Comparison of ENCODE assay signal across 14 cellular contexts in the genomic region with DNA sequence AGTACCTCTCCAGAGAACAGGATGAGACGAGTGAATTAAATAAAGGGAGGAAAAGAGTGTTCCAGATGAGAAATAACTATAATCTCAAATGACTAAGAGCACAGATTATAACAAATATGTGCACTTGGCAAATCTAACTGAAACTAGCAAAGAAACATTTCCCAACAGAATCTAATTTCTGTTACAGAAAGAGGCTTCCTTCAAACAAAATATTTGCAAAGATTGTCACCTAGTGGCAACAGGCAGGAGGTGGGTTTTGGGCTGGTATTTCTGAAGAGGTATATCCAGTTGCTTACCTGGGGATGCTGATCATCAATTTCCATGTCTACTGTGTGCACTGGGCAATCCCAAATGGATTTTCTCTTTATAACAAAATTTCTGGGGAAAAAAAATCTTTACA. TPM values are rescaled to one million over a fixed set of nuclear protein-coding genes. Genes with fewer than 3 reads are reported as not detected.
A peak's percentile ranks its signal among the peaks of the same experiment; 100 is the strongest.
DNase-seq lines count a peak whose midpoint lies in the region; ATAC-seq and TF ChIP-seq lines count a peak whose summit lies in the region.
"Had no signal": no experiment of that assay in that cellular context is flagged by ENCODE, and none has a peak within 500 bp of the region (broad histone marks: within the 10 kb centered on the region; RNA-seq: fewer than 3 reads in every experiment).

No MANE protein-coding gene starts in this region.

- TF ChIP-seq CTCF in GM10266 (IDR thresholded peaks at IDR 0.05; ENCODE audit: control insufficient read depth, insufficient read depth, low read depth, missing control alignments) (peak; percentile 47), OCI-LY3 (IDR thresholded peaks at IDR 0.05; ENCODE audit: low read depth, low read length) (peak; percentile 61), fibroblast of mammary gland (conservative IDR thresholded peaks at IDR 0.05; ENCODE audit: control insufficient read depth, insufficient read depth, low read depth, low read length) (peak; percentile 80)

- no peak overlapping the region for H3K27ac ChIP-seq in OCI-LY3 (ENCODE audit: low read length)
- H3K27ac ChIP-seq: vagina had no signal

- intact Hi-C loops in activated CD4-positive, alpha-beta memory T cell treated with anti-CD3 and anti-CD28 coated beads for 36 hours (cut with micrococcal nuclease), result no loop called here

- DNase-seq in A172 (ENCODE audit: low spot score), result peak; percentile 27
- no peak for DNase-seq in GM10266 (ENCODE audit: extremely low spot score)
- DNase-seq in fibroblast of mammary gland (ENCODE audit: low read depth), result peak; percentile 70
- no peak for DNase-seq in pons (ENCODE audit: low spot score)
- no peak for DNase-seq in putamen (ENCODE audit: low spot score)
- no peak for DNase-seq in activated CD4-positive, alpha-beta memory T cell treated with anti-CD3 and anti-CD28 coated beads for 36 hours
- DNase-seq: GF-D8; NCI-H1048; stimulated activated CD4-positive, alpha-beta T cell treated with anti-CD3 and anti-CD28 coated beads, Interleukin-15, amount 100 ng/mL, for 24 hours; T1000 had no signal

- H3K9me3 Mint-ChIP-seq in activated CD4-positive, alpha-beta memory T cell treated with anti-CD3 and anti-CD28 coated beads for 36 hours, result no peaks in the 10 kb centered on the region
- H3K9me3 Mint-ChIP-seq: activated naive CD4-positive, alpha-beta T cell treated with anti-CD3 and anti-CD28 coated beads, Interleukin-2, amount 50 U/mL, for 24 hours had no signal

- peaks cover 15% of the 10 kb centered on the region for H3K4me1 Mint-ChIP-seq in activated CD4-positive, alpha-beta memory T cell treated with anti-CD3 and anti-CD28 coated beads for 36 hours (ENCODE audit: low read depth)

- peaks cover 25% of the 10 kb centered on the region for H3K4me1 ChIP-seq in OCI-LY3 (ENCODE audit: low read length)
- H3K4me1 ChIP-seq: vagina had no signal

- no peak for ATAC-seq in HG03159 (IDR thresholded peaks at IDR 0.05; ENCODE audit: unreplicated experiment)

- H2AFZ ChIP-seq in OCI-LY3 (ENCODE audit: low read depth, low read length), result no peak overlapping the region

- no peaks in the 10 kb centered on the region for H3K79me2 ChIP-seq in OCI-LY3 (ENCODE audit: low read length)

- no peaks in the 10 kb centered on the region for H3K36me3 ChIP-seq in OCI-LY3 (replicated peaks; ENCODE audit: low read depth, low read length)
- H3K36me3 ChIP-seq: vagina had no signal

- no peaks in the 10 kb centered on the region for H3K36me3 Mint-ChIP-seq in activated CD4-positive, alpha-beta memory T cell treated with anti-CD3 and anti-CD28 coated beads for 36 hours
- H3K36me3 Mint-ChIP-seq: activated naive CD4-positive, alpha-beta T cell treated with anti-CD3 and anti-CD28 coated beads, Interleukin-2, amount 50 U/mL, for 24 hours had no signal

- POLR2A ChIA-PET in activated CD4-positive, alpha-beta memory T cell treated with anti-CD3 and anti-CD28 coated beads for 36 hours (lab: Charles Lee), result no interaction called here

- no peak overlapping the region for H3K4me2 ChIP-seq in OCI-LY3 (ENCODE audit: low read length)

- CTCF ChIA-PET in activated CD4-positive, alpha-beta memory T cell treated with anti-CD3 and anti-CD28 coated beads for 36 hours (lab: Charles Lee), result interaction anchor here (1.1 to 1.4 kb wide), 2 partner anchors 589 to 591 kb away, joined by 5 read pairs; no protein-coding TSS in a partner anchor

- H3K4me3 ChIP-seq in OCI-LY3 (ENCODE audit: low read length) (no peak overlapping the region), fibroblast of mammary gland (ENCODE audit: control insufficient read depth, low read depth, low read length) (no peak overlapping the region)
- H3K4me3 ChIP-seq: vagina had no signal

- H3K27me3 Mint-ChIP-seq in activated CD4-positive, alpha-beta memory T cell treated with anti-CD3 and anti-CD28 coated beads for 36 hours, result peaks cover 20% of the 10 kb centered on the region

- H3K9ac ChIP-seq in OCI-LY3 (ENCODE audit: low read length), result no peak overlapping the region

- no peaks in the 10 kb centered on the region for H4K20me1 ChIP-seq in OCI-LY3 (ENCODE audit: insufficient read depth, low read length)

- H3K4me3 Mint-ChIP-seq in activated CD4-positive, alpha-beta memory T cell treated with anti-CD3 and anti-CD28 coated beads for 36 hours, result no peak overlapping the region
- H3K4me3 Mint-ChIP-seq: activated naive CD4-positive, alpha-beta T cell treated with anti-CD3 and anti-CD28 coated beads, Interleukin-2, amount 50 U/mL, for 24 hours had no signal

- H3K9me3 ChIP-seq in OCI-LY3 (ENCODE audit: insufficient read depth, low read length), result no peaks in the 10 kb centered on the region
- H3K9me3 ChIP-seq: vagina had no signal

- no peak overlapping the region for H3K27ac Mint-ChIP-seq in activated CD4-positive, alpha-beta memory T cell treated with anti-CD3 and anti-CD28 coated beads for 36 hours
- H3K27ac Mint-ChIP-seq: activated naive CD4-positive, alpha-beta T cell treated with anti-CD3 and anti-CD28 coated beads, Interleukin-2, amount 50 U/mL, for 24 hours had no signal

- H3K27me3 ChIP-seq in OCI-LY3 (ENCODE audit: low read depth, low read length), result peaks cover 60% of the 10 kb centered on the region
- H3K27me3 ChIP-seq: vagina had no signal

RNA-seq across cellular contexts. Expression of gene SPDL1, which starts 5.6 kb away (rescaled TPM):
- total RNA-seq in A172 (2014; rRNA removed; shearing (Covaris generic)), result 269 and 385 TPM in 2 replicates
- 10 to 100 TPM; 32.7 to 34.9 TPM for total RNA-seq in activated CD4-positive, alpha-beta memory T cell treated with anti-CD3 and anti-CD28 coated beads for 36 hours

RNA-seq across cellular contexts. Expression of gene DOCK2, which starts 59.1 kb away (rescaled TPM):
- total RNA-seq in A172 (2014; rRNA removed; shearing (Covaris generic)), result 63.1 and 68.9 TPM in 2 replicates
- 100 to 1,000 TPM; 191 to 205 TPM for total RNA-seq in activated CD4-positive, alpha-beta memory T cell treated with anti-CD3 and anti-CD28 coated beads for 36 hours

Comparison
In these comparisons a context has a peak if more than half of its experiments do, and no peak if none do; other contexts are left out.
1. DNase-seq: peak in A172 (single experiment) and fibroblast of mammary gland (single experiment); none in GM10266 (single experiment), pons (single experiment), putamen (single experiment) and activated CD4-positive, alpha-beta memory T cell treated with anti-CD3 and anti-CD28 coated beads for 36 hours (single experiment).
2. Peak in every context shown above with its lines, with median percentiles within 50 percentile points of each other: CTCF ChIP-seq.